In the genomic region with DNA sequence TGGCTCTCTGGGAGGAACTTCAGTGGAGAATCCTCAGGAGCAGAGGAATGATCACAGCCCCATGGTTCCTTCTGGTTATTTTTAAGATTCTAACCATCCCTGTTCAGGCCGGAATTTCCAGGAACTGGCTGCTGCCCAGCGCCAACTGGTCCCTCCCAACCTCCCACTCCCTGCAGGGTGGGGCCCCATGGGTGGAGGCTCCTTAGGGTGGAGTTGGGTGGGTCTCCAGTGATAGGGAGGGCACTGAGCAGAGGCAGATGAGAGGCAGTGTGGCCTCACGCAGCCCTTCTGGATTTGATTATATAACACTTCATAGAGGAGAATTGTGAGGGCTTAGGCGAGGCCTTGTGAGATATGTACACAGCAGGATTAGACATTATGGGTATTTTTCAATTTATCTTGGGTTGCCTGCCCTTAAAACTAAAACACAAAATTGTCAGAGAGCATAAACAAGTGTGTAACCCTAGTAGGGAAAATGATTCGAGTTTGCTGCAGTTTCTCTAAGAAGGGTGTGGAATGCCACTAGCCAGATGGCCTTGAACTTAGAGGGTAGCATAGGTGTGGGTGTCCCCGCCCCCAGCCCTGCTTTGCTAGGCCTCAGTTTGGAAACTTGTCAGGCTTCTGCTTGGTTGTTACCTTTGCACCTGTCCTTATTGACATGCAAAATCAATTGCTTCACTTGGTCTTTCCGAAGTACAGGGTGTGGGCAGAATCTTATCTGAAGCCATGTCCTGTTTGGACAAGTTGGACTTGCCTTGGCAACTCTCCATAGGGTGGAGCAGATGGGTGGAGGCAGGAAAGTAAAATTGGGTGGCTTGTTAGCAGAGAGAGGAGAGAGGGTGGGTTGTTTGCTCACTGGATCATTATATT, we compare ENCODE assay signal across 8 cellular contexts. TPM values are rescaled to one million over a fixed set of nuclear protein-coding genes. Genes with fewer than 3 reads are reported as not detected.
DNase-seq lines count a peak whose midpoint lies in the region; ATAC-seq, FAIRE-seq and TF ChIP-seq lines count a peak whose summit lies in the region.

No MANE protein-coding gene starts in this region.

- POLR2A ChIA-PET in SK-N-SH (lab: Yijun Ruan, JAX): no interaction called here

- in situ Hi-C loops in GM13976 (cut with MboI; ENCODE audit: low sequenced_read_pairs, unreplicated experiment): loop anchor here (5.0 to 10.0 kb wide), 2 partner anchors 356 to 599 kb away; no protein-coding TSS in a partner anchor

- H3K79me2 ChIP-seq in SK-N-SH (ENCODE audit: insufficient read depth): peaks cover 100% of the 10 kb centered on the region

- FAIRE-seq in pancreas (lab: Jason Lieb, UNC): no peak

- H3K27ac ChIP-seq in SK-N-SH (ENCODE audit: low read depth in 2 of 2, low read length in 1 of 2) (peak overlapping the region; percentile 19 to 85; a peak in 3 of 4 replicates), pancreas (peak overlapping the region; percentile 53 to 99 (median 68))

- TF ChIP-seq CTCF in SK-N-SH (IDR thresholded peaks at IDR 0.05) (no peak), pancreas (IDR thresholded peaks at IDR 0.05) (no peak), GM13976 (IDR thresholded peaks at IDR 0.05; ENCODE audit: borderline replicate concordance, control extremely low read depth, extremely low read depth, insufficient read depth, missing control alignments) (no peak)

- no peak overlapping the region for H2AFZ ChIP-seq in SK-N-SH (ENCODE audit: low read depth)

- H3K27me3 ChIP-seq in SK-N-SH (ENCODE audit: insufficient read depth): no peaks in the 10 kb centered on the region
- no peaks in the 10 kb centered on the region for H3K27me3 ChIP-seq in pancreas

- H3K4me2 ChIP-seq in SK-N-SH: peak overlapping the region; percentile 40

- H3K4me3 ChIP-seq in SK-N-SH (ENCODE audit: low read depth in 2 of 2, low read length in 1 of 2): no peak overlapping the region
- H3K4me3 ChIP-seq in pancreas: peak overlapping the region in 1 of 4 donors; percentile 22

- WGBS in SK-N-SH (ENCODE audit: low lambda C conversion rate): 54% methylated on average over 7 of the region's 7 CpGs
- WGBS in pancreas, 2 donors: 5 to 8% methylated on average over 7 of the region's 7 CpGs

- H3K9me2 ChIP-seq in SK-N-SH: no peaks in the 10 kb centered on the region

- CTCF ChIA-PET in SK-N-SH (lab: Yijun Ruan, JAX): interaction anchor here (1.0 to 6.2 kb wide), 6 partner anchors 57 to 494 kb away, joined by 4 to 97 read pairs (median 8); no protein-coding TSS in a partner anchor

- ATAC-seq in pancreas (peak; percentile 61 to 73 (median 64)), GM18519 (IDR thresholded peaks at IDR 0.05; ENCODE audit: low FRiP score, unreplicated experiment) (no peak)

- peaks cover 6% of the 10 kb centered on the region for H3F3A ChIP-seq in SK-N-SH (replicated peaks; ENCODE audit: insufficient read depth)

- intact Hi-C loops in pancreas (cut with DNase I): loop anchor here in 2 of 3 donors (5.0 to 10.0 kb wide), 4 partner anchors 289 to 496 kb away; no protein-coding TSS in a partner anchor

- no peak for TF ChIP-seq EP300 in SK-N-SH (IDR thresholded peaks at IDR 0.05; ENCODE audit: borderline replicate concordance in 1 of 2, low read depth in 1 of 2, low read length in 1 of 2)

- H3K36me3 ChIP-seq in SK-N-SH (replicated peaks in 1 of 2; ENCODE audit: control insufficient read depth in 1 of 2, insufficient read depth in 2 of 2, low read length in 1 of 2) (no peaks in the 10 kb centered on the region), pancreas (no peaks in the 10 kb centered on the region)

- H3K9me3 ChIP-seq in SK-N-SH (no peaks in the 10 kb centered on the region), pancreas (no peaks in the 10 kb centered on the region)

- peaks cover 89% of the 10 kb centered on the region for H4K20me1 ChIP-seq in SK-N-SH (ENCODE audit: insufficient read depth)

- DNase-seq in NCI-H1417 (lab: John Stamatoyannopoulos, UW) (peak in 2 of 3 experiments; percentile 11 to 48), NCI-H1417 treated with DMSO at 0.1 percent for 48 hours (lab: John Stamatoyannopoulos, UW) (no peak), SK-N-SH (peak; percentile 21), fibroblast of gingiva (ENCODE audit: low read depth) (peak; percentile 23), pancreas (peak in 4 of 6 donors; percentile 65 to 73 (median 67)), GM13976 (ENCODE audit: low spot score) (no peak), SKM-1 (lab: John Stamatoyannopoulos, UW; ENCODE audit: unreplicated experiment) (no peak)

- H3K4me1 ChIP-seq in SK-N-SH (ENCODE audit: control insufficient read depth in 1 of 2, insufficient read depth in 2 of 2, low read depth in 1 of 2, low read length in 1 of 2) (peaks cover 60 to 73% of the 10 kb centered on the region in 2 experiments), pancreas (peaks cover 56 to 88% (median 69%) of the 10 kb centered on the region in 3 donors)

- TF ChIP-seq RAD21 in SK-N-SH (IDR thresholded peaks at IDR 0.05; ENCODE audit: low read length): no peak

- H3K9ac ChIP-seq in SK-N-SH: no peak overlapping the region

TF ChIP-seq in SK-N-SH, 30 proteins besides CTCF, POLR2A, EP300 and RAD21:
- TF ChIP-seq TAF1 (IDR thresholded peaks at IDR 0.05; ENCODE audit: borderline replicate concordance, low read depth, low read length) (no peak), TCF12 (IDR thresholded peaks at IDR 0.05) (peak; percentile 38; the same call in 1 of the 2 replicates)

RNA-seq across cellular contexts. Expression of a gene that starts 9.3 kb away (rescaled TPM):
- polyA plus RNA-seq in SK-N-SH (2012; rRNA removed) (8.2 and 8.9 TPM in 2 replicates), pancreas (10 to 100 TPM in 1 of 2 donors, 1 to 10 TPM in 1; 8.7 to 11.2 TPM)
- 9.7 and 10.4 TPM in 2 replicates for polyA plus RNA-seq in SK-N-SH (2012; cell fraction: cytosol; rRNA removed)
- 6.0 and 11.1 TPM in 2 replicates for polyA plus RNA-seq in SK-N-SH (2012; cell fraction: nucleus; rRNA removed)
- total RNA-seq in pancreas: 10 to 100 TPM; 19.8 to 33.4 (median 28.6) TPM

Comparison
In these comparisons a context has a peak if more than half of its experiments do, and no peak if none do; other contexts are left out.
1. DNase-seq: peak in NCI-H1417 (2 of 3), SK-N-SH (single experiment), fibroblast of gingiva (single experiment) and pancreas (4 of 6); none in NCI-H1417 treated with DMSO at 0.1 percent for 48 hours (single experiment), GM13976 (single experiment) and SKM-1 (single experiment).